ENCODE assay signal across 30 cellular contexts in the genomic region with DNA sequence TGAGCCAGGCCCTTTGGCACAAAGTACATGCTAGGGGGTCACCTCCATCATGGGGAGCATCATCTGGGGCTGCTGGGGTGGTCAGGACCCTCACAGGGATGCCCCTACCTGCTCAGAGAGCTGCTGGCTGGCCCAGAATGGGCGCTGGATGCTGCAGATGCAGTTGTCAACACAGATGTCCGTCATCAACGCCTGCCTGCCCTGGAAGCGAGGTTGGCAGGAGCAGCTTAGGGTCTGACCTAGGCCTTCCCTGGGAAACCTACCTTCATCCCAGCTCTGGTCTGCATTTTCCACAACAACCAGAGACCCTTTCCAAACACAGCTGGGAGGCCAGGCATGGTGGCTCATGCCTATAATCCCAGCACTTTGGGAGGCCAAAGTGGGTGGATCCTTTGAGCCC.
"Had no signal": no experiment of that assay in that cellular context is flagged by ENCODE, and none has a peak within 500 bp of the region (broad histone marks: within the 10 kb centered on the region; RNA-seq: fewer than 3 reads in every experiment).

No MANE protein-coding gene starts in this region.

- H3K36me3 ChIP-seq: colonic mucosa, gastrocnemius medialis, heart left ventricle had no signal

- H3K36me3 Mint-ChIP-seq: activated CD4-positive, alpha-beta memory T cell treated with anti-CD3 and anti-CD28 coated beads for 36 hours; activated CD8-positive, alpha-beta memory T cell treated with anti-CD3 and anti-CD28 coated beads, Interleukin-2, amount 10 ng/mL, durations not matched to agents 7 days and 5 days had no signal

- H3K4me3 Mint-ChIP-seq: activated CD4-positive, alpha-beta memory T cell treated with anti-CD3 and anti-CD28 coated beads for 36 hours; activated CD4-positive, alpha-beta T cell treated with anti-CD3 and anti-CD28 coated beads for 36 hours; activated CD4-positive, alpha-beta T cell treated with anti-CD3 and anti-CD28 coated beads, Interleukin-2, amount 10 ng/mL, durations not matched to agents 24 days and 14 days; activated CD8-positive, alpha-beta memory T cell treated with anti-CD3 and anti-CD28 coated beads, Interleukin-2, amount 10 ng/mL, durations not matched to agents 7 days and 5 days; activated CD8-positive, alpha-beta T cell treated with anti-CD3 and anti-CD28 coated beads, Interleukin-2, amount 10 ng/mL, durations not matched to agents 7 days and 5 days; activated naive CD8-positive, alpha-beta T cell; activated T-helper 1 cell treated with anti-CD3 and anti-CD28 coated beads, Interleukin-12 subunit alpha, Interleukin-12 subunit beta, Interleukin-2, Interleukin-4 antibody, amounts not matched to agents 30 ng/mL and 10 ng/mL and 1 ng/mL, durations not matched to agents 14 hours and 24 hours and 36 hours; T-helper 17 cell; T-helper 2 cell treated with Interferon-gamma antibody and Interleukin-4, amounts not matched to agents 5 μg/mL and 100 μg/mL, for 36 hours had no signal

- H3K27ac Mint-ChIP-seq: activated CD4-positive, alpha-beta memory T cell treated with anti-CD3 and anti-CD28 coated beads for 36 hours; activated CD4-positive, alpha-beta T cell treated with anti-CD3 and anti-CD28 coated beads for 36 hours; activated CD4-positive, alpha-beta T cell treated with anti-CD3 and anti-CD28 coated beads, Interleukin-2, amount 10 ng/mL, durations not matched to agents 24 days and 14 days; activated CD8-positive, alpha-beta memory T cell treated with anti-CD3 and anti-CD28 coated beads, Interleukin-2, amount 10 ng/mL, durations not matched to agents 7 days and 5 days; activated CD8-positive, alpha-beta T cell treated with anti-CD3 and anti-CD28 coated beads, Interleukin-2, amount 10 ng/mL, durations not matched to agents 7 days and 5 days; activated naive CD8-positive, alpha-beta T cell; activated T-helper 1 cell treated with anti-CD3 and anti-CD28 coated beads, Interleukin-12 subunit alpha, Interleukin-12 subunit beta, Interleukin-2, Interleukin-4 antibody, amounts not matched to agents 30 ng/mL and 10 ng/mL and 1 ng/mL, durations not matched to agents 14 hours and 24 hours and 36 hours; activated T-helper 2 cell treated with anti-CD3 and anti-CD28 coated beads, Interferon-gamma antibody, Interleukin-2, Interleukin-4, amounts not matched to agents 10 μg/mL and 5 μg/mL and 100 μg/mL, durations not matched to agents 14 hours and 24 hours and 36 hours; T-helper 17 cell; T-helper 2 cell treated with Interferon-gamma antibody and Interleukin-4, amounts not matched to agents 5 μg/mL and 100 μg/mL, for 36 hours had no signal

- DNase-seq: activated CD4-positive, alpha-beta memory T cell treated with anti-CD3 and anti-CD28 coated beads for 36 hours; activated CD4-positive, alpha-beta T cell treated with anti-CD3 and anti-CD28 coated beads for 36 hours; activated CD4-positive, alpha-beta T cell treated with anti-CD3 and anti-CD28 coated beads, Interleukin-2, amount 10 ng/mL, durations not matched to agents 24 days and 14 days; activated CD4-positive, CD25-positive, alpha-beta regulatory T cell; activated CD4-positive, CD25-positive, alpha-beta regulatory T cell treated with anti-CD3 and anti-CD28 coated beads, Interleukin-2, amount 50 U/mL, for 72 hours; activated CD8-positive, alpha-beta memory T cell treated with anti-CD3 and anti-CD28 coated beads, Interleukin-2, amount 10 ng/mL, durations not matched to agents 7 days and 5 days; activated CD8-positive, alpha-beta memory T cell treated with anti-CD3 and anti-CD28 coated beads, Interleukin-2, amount 50 U/mL, for 4 hours; activated CD8-positive, alpha-beta T cell treated with anti-CD3 and anti-CD28 coated beads, Interleukin-2, amount 10 ng/mL, durations not matched to agents 7 days and 5 days; activated gamma-delta T cell treated with Interleukin-2 at 50 U/mL for 16 hours; activated naive CD4-positive, alpha-beta T cell treated with anti-CD3 and anti-CD28 coated beads, Interleukin-2, amount 50 U/mL, for 16 hours; activated naive CD4-positive, alpha-beta T cell treated with Interleukin-2 at 50 U/mL for 16 hours; activated T-cell treated with anti-CD3 and anti-CD28 coated beads, Interleukin-2, amount 50 U/mL, for 1 hour; activated T-cell treated with anti-CD3 and anti-CD28 coated beads, Interleukin-2, amount 50 U/mL, for 48 hours; amygdala; aorta; body of pancreas; caudate nucleus; colonic mucosa; effector CD8-positive, alpha-beta T cell; foreskin keratinocyte; gastrocnemius medialis; glutamatergic neuron; heart left ventricle; T-helper 1 cell; T-helper 17 cell had no signal

- H3K9me3 ChIP-seq: body of pancreas, colonic mucosa, gastrocnemius medialis, heart left ventricle had no signal

- H3K27me3 Mint-ChIP-seq: activated CD4-positive, alpha-beta memory T cell treated with anti-CD3 and anti-CD28 coated beads for 36 hours; activated CD8-positive, alpha-beta memory T cell treated with anti-CD3 and anti-CD28 coated beads, Interleukin-2, amount 10 ng/mL, durations not matched to agents 7 days and 5 days; activated naive CD8-positive, alpha-beta T cell; T-helper 17 cell had no signal

- H3K27ac ChIP-seq: body of pancreas, colonic mucosa, epithelial cell of prostate, foreskin keratinocyte, gastrocnemius medialis, heart left ventricle had no signal

- H3K4me1 ChIP-seq: body of pancreas, colonic mucosa, foreskin keratinocyte, gastrocnemius medialis, heart left ventricle had no signal

- H3K27me3 ChIP-seq: body of pancreas, colonic mucosa had no signal

- H3K9me3 Mint-ChIP-seq: activated CD4-positive, alpha-beta memory T cell treated with anti-CD3 and anti-CD28 coated beads for 36 hours; activated T-helper 1 cell treated with anti-CD3 and anti-CD28 coated beads, Interleukin-12 subunit alpha, Interleukin-12 subunit beta, Interleukin-2, Interleukin-4 antibody, amounts not matched to agents 30 ng/mL and 10 ng/mL and 1 ng/mL, durations not matched to agents 14 hours and 24 hours and 36 hours; activated T-helper 2 cell treated with anti-CD3 and anti-CD28 coated beads, Interferon-gamma antibody, Interleukin-2, Interleukin-4, amounts not matched to agents 10 μg/mL and 5 μg/mL and 100 μg/mL, durations not matched to agents 14 hours and 24 hours and 36 hours; T-helper 2 cell treated with Interferon-gamma antibody and Interleukin-4, amounts not matched to agents 5 μg/mL and 100 μg/mL, for 36 hours had no signal

- H3K4me3 ChIP-seq: body of pancreas, colonic mucosa, gastrocnemius medialis, heart left ventricle had no signal
